In the genomic region with DNA sequence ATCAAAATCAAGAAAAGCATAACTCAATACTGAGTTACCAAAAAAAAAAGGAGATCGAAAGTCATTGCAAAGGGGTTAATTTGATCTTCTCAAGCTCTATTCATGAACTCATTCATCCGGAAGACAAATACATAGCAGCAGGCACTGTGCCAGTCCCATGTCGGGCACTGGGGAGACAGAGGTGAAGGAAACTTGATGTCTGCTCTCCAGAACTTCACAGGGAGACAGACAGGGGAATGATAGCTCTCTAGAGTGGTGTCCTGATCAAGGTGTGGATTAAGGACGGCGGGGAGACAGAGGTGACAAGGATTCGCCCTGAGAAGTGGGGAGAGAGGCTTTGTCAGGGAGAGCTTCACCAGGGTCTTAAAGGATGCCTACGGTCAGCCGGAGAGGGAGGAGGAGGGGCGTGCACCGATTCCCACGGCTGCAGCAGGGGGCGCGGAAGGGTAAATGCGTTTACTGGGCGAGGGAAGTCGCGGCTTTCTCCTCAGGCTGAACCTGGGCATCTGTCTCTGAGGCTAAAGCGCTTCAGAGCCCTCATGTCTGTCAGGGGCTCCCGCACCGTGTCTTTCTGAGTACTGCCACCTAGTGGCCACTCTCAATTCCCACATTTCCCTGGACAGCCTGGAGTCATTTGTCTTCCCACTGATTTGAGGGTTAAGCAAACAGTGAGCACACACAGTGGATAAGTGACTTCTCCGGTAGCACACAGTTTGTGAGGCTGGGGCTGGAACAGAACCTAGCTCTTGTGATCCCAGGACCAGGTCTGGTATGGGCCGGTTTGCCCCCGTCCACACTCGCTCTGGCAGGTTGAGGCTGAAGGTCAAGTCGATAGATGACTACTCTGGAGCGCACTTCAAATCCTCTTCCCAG, we compare ENCODE assay signal across 8 cellular contexts.
A peak's percentile ranks its signal among the peaks of the same experiment; 100 is the strongest.
DNase-seq lines count a peak whose midpoint lies in the region; ATAC-seq lines count a peak whose summit lies in the region.

No MANE protein-coding gene starts in this region.

- ATAC-seq in GM18873 (IDR thresholded peaks at IDR 0.05; ENCODE audit: low FRiP score, unreplicated experiment): peak; percentile 59
- ATAC-seq in HG03442 (IDR thresholded peaks at IDR 0.05; ENCODE audit: unreplicated experiment): peak; percentile 81

- peak; percentile 89 for DNase-seq in AG08395 (ENCODE audit: low spot score)
- peak; percentile 71 for DNase-seq in NCI-H524 treated with DMSO at 0.1 percent for 48 hours (lab: John Stamatoyannopoulos, UW)
- peak; percentile 56 to 57 for DNase-seq in activated CD4-positive, alpha-beta T cell treated with anti-CD3 and anti-CD28 coated beads, Interleukin-2, amount 50 U/mL, for 4 hours
- DNase-seq in ecto neural progenitor cell (ENCODE audit: low spot score): peak; percentile 89
- peak; percentile 89 for DNase-seq in medulla oblongata (ENCODE audit: extremely low spot score)
- DNase-seq in stimulated activated CD4-positive, alpha-beta T cell treated with anti-CD3 and anti-CD28 coated beads, TNF-alpha, amount 100 ng/mL, for 48 hours (ENCODE audit: low read depth in 3 of 3): peak; percentile 44 to 62 (median 55)

Comparison
In these comparisons a context has a peak if more than half of its experiments do, and no peak if none do; other contexts are left out.
1. Peak in every context shown above with its lines: DNase-seq and ATAC-seq.